ENCODE assay signal across 19 cellular contexts in the genomic region with DNA sequence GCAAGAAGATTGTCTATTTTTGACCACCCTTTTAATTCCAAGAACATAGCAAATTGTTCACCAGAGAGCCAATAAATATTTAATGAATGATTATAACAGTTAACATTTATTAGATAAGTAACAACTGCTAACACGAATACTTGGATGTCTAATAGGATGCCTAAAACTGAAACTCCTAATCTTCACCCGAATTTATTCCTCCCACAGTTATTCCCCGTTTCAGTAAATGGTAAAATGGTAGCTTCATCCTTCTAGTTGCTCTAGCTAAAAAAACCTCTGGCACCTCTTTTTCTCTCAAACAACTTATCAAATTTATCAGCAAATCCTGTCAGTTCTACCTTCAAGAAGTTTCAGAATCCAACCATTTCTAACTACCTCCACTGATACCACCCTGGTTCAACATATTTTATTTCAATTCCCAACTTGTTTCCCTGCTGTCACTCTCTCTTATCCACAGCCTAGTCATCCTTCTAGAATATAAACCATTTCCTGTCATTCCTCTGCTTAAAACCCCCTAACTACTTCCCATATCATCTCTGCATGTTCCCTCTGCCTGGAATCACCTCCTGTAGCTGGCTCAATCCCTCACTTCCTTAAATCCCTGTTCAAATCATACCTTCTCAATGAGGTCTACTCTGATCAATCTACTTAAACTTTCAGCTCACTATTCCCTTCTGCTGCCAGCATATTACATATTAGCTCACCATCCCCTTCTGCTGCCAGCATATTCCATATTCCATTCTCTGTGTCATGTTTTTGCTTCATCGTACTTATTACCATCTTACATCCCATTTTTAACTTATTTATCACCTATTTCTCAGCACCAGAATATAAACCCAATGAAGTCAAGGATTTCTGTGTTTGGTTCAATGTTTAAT.
A peak's percentile ranks its signal among the peaks of the same experiment; 100 is the strongest.
DNase-seq lines count a peak whose midpoint lies in the region; ATAC-seq, FAIRE-seq and TF ChIP-seq lines count a peak whose summit lies in the region.
"Had no signal": no experiment of that assay in that cellular context is flagged by ENCODE, and none has a peak within 500 bp of the region (broad histone marks: within the 10 kb centered on the region; RNA-seq: fewer than 3 reads in every experiment).

No MANE protein-coding gene starts in this region.

- 95% methylated on average over 4 of the region's 4 CpGs for WGBS in HepG2 (ENCODE audit: low lambda C conversion rate)

- BruUV-seq in endothelial cell of umbilical vein (replicated peaks; lab: Mats Ljungman, UMichigan), result no TSS peak
- no TSS peak for BruUV-seq in HepG2 (replicated peaks; lab: Mats Ljungman, UMichigan)

- no peak overlapping the region for H2AFZ ChIP-seq in endothelial cell of umbilical vein (ENCODE audit: low read depth, low read length)
- no peak overlapping the region for H2AFZ ChIP-seq in HepG2 (ENCODE audit: low read length)

- DNase-seq in AG10803 (ENCODE audit: low read depth), result peak; percentile 25
- DNase-seq in M059J (ENCODE audit: low read depth), result peak; percentile 5
- DNase-seq in endothelial cell of umbilical vein (ENCODE audit: low read depth, low spot score), result peak; percentile 26
- no peak for DNase-seq in HepG2 (ENCODE audit: low spot score)
- DNase-seq in NCI-H1436 (lab: John Stamatoyannopoulos, UW), result no peak
- no peak for DNase-seq in COR-L47 (lab: John Stamatoyannopoulos, UW)
- DNase-seq in uterus, result no peak
- DNase-seq: ACHN; activated CD4-positive, alpha-beta T cell treated with anti-CD3 and anti-CD28 coated beads for 1 hour; heart right ventricle; KG1; NCI-H1930; NCI-H446 treated with DMSO at 0.1 percent for 48 hours; stimulated activated CD4-positive, alpha-beta T cell treated with anti-CD3 and anti-CD28 coated beads, Interleukin-2, amount 100 ng/mL, for 48 hours; upper lobe of right lung had no signal

- no peak for ATAC-seq in HepG2
- ATAC-seq in GM18517 (IDR thresholded peaks at IDR 0.05; ENCODE audit: unreplicated experiment), result no peak
- ATAC-seq: heart right ventricle, upper lobe of right lung had no signal

- in situ Hi-C loops in HepG2 (cut with HindIII; ENCODE audit: extremely low pct_ligation_motif_present, low pct_unique_long_range_greater_than_20kb), result no loop called here

- POLR2A ChIA-PET in endothelial cell of umbilical vein (lab: Charles Lee) (no interaction called here), HepG2 (lab: Yijun Ruan, JAX) (no interaction called here)

- H3K4me1 ChIP-seq in endothelial cell of umbilical vein (ENCODE audit: control insufficient read depth, extremely low read depth, insufficient read depth, low read length) (peaks cover 8% of the 10 kb centered on the region), HepG2 (ENCODE audit: insufficient read depth, low read length) (peaks cover 20% of the 10 kb centered on the region), uterus (peaks cover 0 to 6% of the 10 kb centered on the region in 2 donors)
- H3K4me1 ChIP-seq: upper lobe of right lung had no signal

- H3K9me3 ChIP-seq in endothelial cell of umbilical vein (replicated peaks; ENCODE audit: control insufficient read depth, insufficient read depth, low read length) (no peaks in the 10 kb centered on the region), HepG2 (ENCODE audit: low read length) (no peaks in the 10 kb centered on the region), uterus (no peaks in the 10 kb centered on the region)
- H3K9me3 ChIP-seq: esophagus muscularis mucosa, heart right ventricle, prostate gland, upper lobe of right lung had no signal

- H3K27ac ChIP-seq in endothelial cell of umbilical vein (ENCODE audit: insufficient read depth, low read depth, low read length) (no peak overlapping the region), HepG2 (ENCODE audit: extremely low read length, insufficient read depth, low read length) (no peak overlapping the region), uterus (no peak overlapping the region)
- H3K27ac ChIP-seq: esophagus muscularis mucosa, heart right ventricle, prostate gland, skin epidermis, upper lobe of right lung had no signal

- intact Hi-C loops in endothelial cell of umbilical vein (cut with micrococcal nuclease), result loop anchor here (2.0 kb wide), 1 partner anchor 24 kb away; no protein-coding TSS in a partner anchor
- intact Hi-C loops in HepG2 (cut with micrococcal nuclease; ENCODE audit: unreplicated experiment), result no loop called here
- intact Hi-C loops in uterus (cut with DNase I; ENCODE audit: low total_unique reads), result no loop called here

- H3K27me3 ChIP-seq in endothelial cell of umbilical vein (ENCODE audit: control insufficient read depth in 2 of 2, insufficient read depth in 2 of 2, low read length in 2 of 2) (no peaks in the 10 kb centered on the region), HepG2 (ENCODE audit: control insufficient read depth in 1 of 2, insufficient read depth in 2 of 2, low read length in 2 of 2) (no peaks in the 10 kb centered on the region), uterus (no peaks in the 10 kb centered on the region)
- H3K27me3 ChIP-seq: esophagus muscularis mucosa, heart right ventricle, upper lobe of right lung had no signal

- H3K4me2 ChIP-seq in endothelial cell of umbilical vein (ENCODE audit: insufficient read depth, low read length) (no peak overlapping the region), HepG2 (ENCODE audit: low read depth, low read length) (no peak overlapping the region)

- peaks cover 38% of the 10 kb centered on the region for H3K79me2 ChIP-seq in endothelial cell of umbilical vein (ENCODE audit: control insufficient read depth, insufficient read depth, low read length)
- peaks cover 80% of the 10 kb centered on the region for H3K79me2 ChIP-seq in HepG2 (ENCODE audit: insufficient read depth, low read length)

- peak; percentile 64 for FAIRE-seq in endothelial cell of umbilical vein (lab: Jason Lieb, UNC)
- FAIRE-seq in HepG2 (lab: Jason Lieb, UNC), result no peak

- H4K20me1 ChIP-seq in endothelial cell of umbilical vein (replicated peaks; ENCODE audit: control insufficient read depth, extremely low read depth, insufficient read depth, low read length) (peaks cover 2% of the 10 kb centered on the region), HepG2 (ENCODE audit: insufficient read depth, low read length) (peaks cover 49% of the 10 kb centered on the region)

- no peak for TF ChIP-seq RAD21 in HepG2 (CRISPR knock-in tag; IDR thresholded peaks at IDR 0.05)

- CTCF ChIA-PET in endothelial cell of umbilical vein (lab: Charles Lee) (interaction anchor here (0.8 to 1.2 kb wide), 7 partner anchors 11 to 418 kb away, joined by 3 to 5 read pairs (median 3); no protein-coding TSS in a partner anchor), HepG2 (lab: Yijun Ruan, JAX; ENCODE audit: low intra/inter-chr PET ratio, low total read pairs) (no interaction called here)

- dilution Hi-C loops in endothelial cell of umbilical vein (cut with MboI; ENCODE audit: extremely low pct_ligation_motif_present, low sequenced_read_pairs), result no loop called here

- H3K36me3 ChIP-seq in endothelial cell of umbilical vein (ENCODE audit: control insufficient read depth in 2 of 2, extremely low read depth in 1 of 2, insufficient read depth in 2 of 2, low read length in 2 of 2) (no peaks in the 10 kb centered on the region), HepG2 (replicated peaks in 1 of 2; ENCODE audit: control insufficient read depth in 1 of 2, insufficient read depth in 2 of 2, low read length in 2 of 2) (peaks cover 8 to 49% of the 10 kb centered on the region in 2 experiments), uterus (no peaks in the 10 kb centered on the region)
- H3K36me3 ChIP-seq: prostate gland had no signal

- H3K4me3 ChIP-seq in AG10803 (ENCODE audit: low read length) (no peak overlapping the region), endothelial cell of umbilical vein (replicated peaks in 1 of 3; ENCODE audit: insufficient read depth in 1 of 3, low read depth in 1 of 3, low read length in 3 of 3) (no peak overlapping the region), HepG2 (replicated peaks in 1 of 3; ENCODE audit: insufficient read depth in 1 of 3, low read depth in 2 of 3, low read length in 3 of 3) (no peak overlapping the region), uterus (no peak overlapping the region)
- H3K4me3 ChIP-seq: esophagus muscularis mucosa, heart right ventricle, prostate gland, skin epidermis, upper lobe of right lung had no signal

- no peak for TF ChIP-seq CTCF in AG10803 (conservative IDR thresholded peaks at IDR 0.05; ENCODE audit: low read length)
- TF ChIP-seq CTCF in endothelial cell of umbilical vein (IDR thresholded peaks at IDR 0.05; ENCODE audit: extremely low read depth in 1 of 2, insufficient read depth in 1 of 2, low read depth in 1 of 2, low read length in 2 of 2), result no peak
- no peak for TF ChIP-seq CTCF in HepG2 (CRISPR knock-in tag; IDR thresholded peaks at IDR 0.05)
- no peak for TF ChIP-seq CTCF in uterus (IDR thresholded peaks at IDR 0.05)

- no peak overlapping the region for H3K9ac ChIP-seq in endothelial cell of umbilical vein (replicated peaks; ENCODE audit: extremely low read depth, insufficient read depth, low read length)
- no peak overlapping the region for H3K9ac ChIP-seq in HepG2 (ENCODE audit: insufficient read depth, low read depth, low read length)

- TF ChIP-seq EP300 in HepG2 (IDR thresholded peaks at IDR 0.05; ENCODE audit: low read depth in 2 of 2, low read length in 2 of 2) (no peak), HepG2 (CRISPR knock-in tag; IDR thresholded peaks at IDR 0.05; ENCODE audit: borderline replicate concordance) (no peak)

- no peaks in the 10 kb centered on the region for H3K9me1 ChIP-seq in endothelial cell of umbilical vein (replicated peaks; ENCODE audit: control insufficient read depth, extremely low read depth, insufficient read depth, low read length)

- no peak for TF ChIP-seq POLR2A in endothelial cell of umbilical vein (IDR thresholded peaks at IDR 0.05; ENCODE audit: low read depth, low read length)
- no peak for TF ChIP-seq POLR2A in HepG2 (IDR thresholded peaks at IDR 0.05; ENCODE audit: insufficient read depth in 1 of 2, low read depth in 2 of 2, low read length in 2 of 2)
- TF ChIP-seq POLR2A in uterus (IDR thresholded peaks at IDR 0.05), result no peak

TF ChIP-seq in endothelial cell of umbilical vein, 7 proteins besides CTCF, POLR2A, EP300 and RAD21 (continues in another document):
- TF ChIP-seq, protein P1, sequence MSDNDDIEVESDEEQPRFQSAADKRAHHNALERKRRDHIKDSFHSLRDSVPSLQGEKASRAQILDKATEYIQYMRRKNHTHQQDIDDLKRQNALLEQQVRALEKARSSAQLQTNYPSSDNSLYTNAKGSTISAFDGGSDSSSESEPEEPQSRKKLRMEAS (IDR thresholded peaks at IDR 0.05; ENCODE audit: insufficient read depth, insufficient read length), result no peak
- TF ChIP-seq POLR2AphosphoS5 (IDR thresholded peaks at IDR 0.05; ENCODE audit: insufficient read depth, low read depth, low read length) (no peak), EZH2 (IDR thresholded peaks at IDR 0.05; ENCODE audit: borderline replicate concordance, low read depth, low read length, severe bottlenecking) (no peak)

TF ChIP-seq in HepG2, 621 proteins besides CTCF, POLR2A, EP300 and RAD21 (continues in another document):
- TF ChIP-seq KLF11 (CRISPR knock-in tag; IDR thresholded peaks at IDR 0.05), result no peak
- TF ChIP-seq ZNF572 (CRISPR knock-in tag; IDR thresholded peaks at IDR 0.05), result no peak

Comparison
In these comparisons a context has a peak if more than half of its experiments do, and no peak if none do; other contexts are left out.
1. DNase-seq: peak in AG10803 (single experiment), M059J (single experiment) and endothelial cell of umbilical vein (single experiment); none in HepG2 (single experiment), NCI-H1436 (single experiment), COR-L47 (single experiment) and uterus (0 of 2).